10 cellular contexts compared by ENCODE assay signal in the genomic region with DNA sequence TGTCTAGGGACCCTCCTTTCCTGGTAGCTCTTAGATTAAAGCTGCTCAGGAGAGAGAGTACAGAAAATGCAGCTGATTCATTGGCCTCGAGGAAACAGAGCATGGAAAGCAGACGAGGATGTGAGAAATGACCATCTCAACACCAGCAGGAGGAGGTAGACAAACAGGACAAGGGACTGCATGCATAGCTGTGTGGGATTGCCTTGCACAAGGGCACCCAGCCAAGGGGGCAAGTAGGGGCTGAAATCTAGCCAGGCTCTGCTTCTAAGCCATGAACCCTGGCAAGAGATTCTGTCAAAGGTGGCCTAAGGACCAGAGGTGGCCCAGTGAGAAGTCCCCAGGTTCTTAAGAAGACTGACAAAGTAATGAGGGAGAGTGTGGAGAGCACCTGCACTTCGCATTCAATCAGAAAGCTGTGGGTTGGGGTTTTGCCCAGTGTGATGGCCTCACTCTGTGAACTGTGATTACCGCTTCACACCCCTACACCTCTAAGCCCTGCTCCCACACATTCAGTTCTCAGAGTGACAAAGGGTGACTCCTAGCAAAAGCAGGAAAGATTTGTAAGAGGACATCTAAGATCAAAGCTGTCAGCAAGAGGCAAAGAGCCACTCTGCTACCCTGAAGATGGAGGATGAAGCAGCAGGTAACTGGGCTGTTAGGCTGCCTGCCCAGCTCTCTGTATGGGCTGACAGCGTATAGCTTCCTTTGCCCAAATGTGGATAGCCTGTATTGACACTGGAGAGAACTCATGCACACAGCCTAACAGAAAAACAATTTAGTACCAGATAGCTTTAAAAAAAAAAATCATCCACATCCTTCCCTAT.
DNase-seq lines count a peak whose midpoint lies in the region; ATAC-seq and TF ChIP-seq lines count a peak whose summit lies in the region.
"Had no signal": no experiment of that assay in that cellular context is flagged by ENCODE, and none has a peak within 500 bp of the region (broad histone marks: within the 10 kb centered on the region; RNA-seq: fewer than 3 reads in every experiment).

No MANE protein-coding gene starts in this region.

- H2AFZ ChIP-seq in mesenchymal stem cell (ENCODE audit: low read depth, low read length): no peak overlapping the region

- H3K14ac ChIP-seq in mesenchymal stem cell (ENCODE audit: low read length in 2 of 2): no peak overlapping the region

- no peak overlapping the region for H3K4ac ChIP-seq in mesenchymal stem cell (ENCODE audit: low read depth in 1 of 2, low read length in 2 of 2)

- no peak overlapping the region for H4K8ac ChIP-seq in mesenchymal stem cell (ENCODE audit: low read length)

- no peak overlapping the region for H3K4me2 ChIP-seq in mesenchymal stem cell (ENCODE audit: low read length, poor library complexity, severe bottlenecking)

- DNase-seq in psoas muscle (no peak), mesenchymal stem cell (no peak), MV-4-11 (lab: John Stamatoyannopoulos, UW) (no peak)
- DNase-seq: endodermal cell, T-cell had no signal

- peak overlapping the region; percentile 65 for H3K27ac ChIP-seq in neutrophil
- H3K27ac ChIP-seq in psoas muscle: no peak overlapping the region
- H3K27ac ChIP-seq in mesenchymal stem cell (ENCODE audit: low read length, poor library complexity, severe bottlenecking): no peak overlapping the region
- H3K27ac ChIP-seq: thoracic aorta had no signal

- H3K36me3 ChIP-seq in neutrophil: peaks cover 57% of the 10 kb centered on the region
- no peaks in the 10 kb centered on the region for H3K36me3 ChIP-seq in psoas muscle (ENCODE audit: insufficient read depth in 1 of 2, low read depth in 1 of 2)
- no peaks in the 10 kb centered on the region for H3K36me3 ChIP-seq in mesenchymal stem cell (ENCODE audit: control insufficient read depth in 1 of 2, insufficient read depth in 2 of 2, low read depth in 1 of 2, low read length in 2 of 2)
- H3K36me3 ChIP-seq: thoracic aorta had no signal

- ATAC-seq in GM18520 (IDR thresholded peaks at IDR 0.05; ENCODE audit: unreplicated experiment) (peak; percentile 85), GM19467 (IDR thresholded peaks at IDR 0.05; ENCODE audit: unreplicated experiment) (peak; percentile 74), HG03378 (IDR thresholded peaks at IDR 0.05; ENCODE audit: unreplicated experiment) (peak; percentile 77), psoas muscle (no peak)
- ATAC-seq: T-cell had no signal

- H3K23ac ChIP-seq in mesenchymal stem cell (ENCODE audit: low read length in 2 of 2): no peak overlapping the region

- H3K18ac ChIP-seq in mesenchymal stem cell (ENCODE audit: low read depth in 1 of 2, low read length in 2 of 2): no peak overlapping the region

- no peak overlapping the region for H3K9ac ChIP-seq in mesenchymal stem cell (ENCODE audit: low read length)

- no peak overlapping the region for H2BK12ac ChIP-seq in mesenchymal stem cell (ENCODE audit: low read length in 2 of 2)

- no peaks in the 10 kb centered on the region for H3K79me1 ChIP-seq in mesenchymal stem cell (replicated peaks; ENCODE audit: low read length, poor library complexity, severe bottlenecking)

- H2BK5ac ChIP-seq in mesenchymal stem cell (ENCODE audit: low read depth, low read length, poor library complexity, severe bottlenecking): no peak overlapping the region

- H4K91ac ChIP-seq in mesenchymal stem cell (ENCODE audit: low read length): no peak overlapping the region

- no peak overlapping the region for H3K4me3 ChIP-seq in neutrophil (ENCODE audit: low read depth in 1 of 2, low read length in 1 of 2)
- no peak overlapping the region for H3K4me3 ChIP-seq in psoas muscle
- no peak overlapping the region for H3K4me3 ChIP-seq in mesenchymal stem cell (ENCODE audit: insufficient read depth in 1 of 2, low read depth in 1 of 2, low read length in 2 of 2)
- H3K4me3 ChIP-seq: thoracic aorta had no signal

- WGBS in psoas muscle, 3 donors: 70 to 81% (median 75%) methylated on average over 5 of the region's 5 CpGs
- WGBS in mesenchymal stem cell: 86% methylated on average over 4 of the region's 5 CpGs

- no peaks in the 10 kb centered on the region for H3K9me3 ChIP-seq in neutrophil
- H3K9me3 ChIP-seq in psoas muscle: no peaks in the 10 kb centered on the region
- no peaks in the 10 kb centered on the region for H3K9me3 ChIP-seq in mesenchymal stem cell (ENCODE audit: control insufficient read depth, low read length)
- H3K9me3 ChIP-seq: thoracic aorta had no signal

- intact Hi-C loops in psoas muscle (cut with DNase I): no loop called here

- H3K27me3 ChIP-seq in neutrophil (no peaks in the 10 kb centered on the region), psoas muscle (ENCODE audit: insufficient read depth in 3 of 3, low read length in 2 of 3) (no peaks in the 10 kb centered on the region), mesenchymal stem cell (ENCODE audit: control insufficient read depth in 1 of 2, insufficient read depth in 1 of 2, low read length in 2 of 2) (peaks cover 0 to 42% of the 10 kb centered on the region in 2 experiments)

- no peak overlapping the region for H2BK15ac ChIP-seq in mesenchymal stem cell (ENCODE audit: low read depth, poor library complexity, severe bottlenecking)

- TF ChIP-seq CTCF in neutrophil (IDR thresholded peaks at IDR 0.05) (no peak), psoas muscle (IDR thresholded peaks at IDR 0.05) (no peak)

- peaks cover 7% of the 10 kb centered on the region in 2 experiments for H3K4me1 ChIP-seq in neutrophil (ENCODE audit: control insufficient read depth in 1 of 2, insufficient read depth in 1 of 2, low read depth in 1 of 2, low read length in 1 of 2)
- no peaks in the 10 kb centered on the region for H3K4me1 ChIP-seq in psoas muscle
- H3K4me1 ChIP-seq in mesenchymal stem cell (ENCODE audit: control insufficient read depth, insufficient read depth, low read depth, low read length): no peaks in the 10 kb centered on the region

- H2BK120ac ChIP-seq in mesenchymal stem cell (ENCODE audit: low read depth, low read length): no peak overlapping the region

- H2AK5ac ChIP-seq in mesenchymal stem cell (ENCODE audit: low read length, severe bottlenecking): no peak overlapping the region

Comparison
In these comparisons a context has a peak if more than half of its experiments do, and no peak if none do; other contexts are left out.
1. ATAC-seq: peak in GM18520 (single experiment), GM19467 (single experiment) and HG03378 (single experiment); none in psoas muscle (0 of 4).